Comparison of ENCODE assay signal across 8 cellular contexts in genomic region chr4:1167244-1167949, GRCh38.
DNase-seq lines count a peak whose midpoint lies in the region; ATAC-seq and TF ChIP-seq lines count a peak whose summit lies in the region.

No MANE protein-coding gene starts in this region.

- POLR2A ChIA-PET in RWPE1 (lab: Yijun Ruan, JAX; ENCODE audit: low non-redundant PET), result no interaction called here

- H3K9me3 ChIP-seq in DND-41 (ENCODE audit: insufficient read depth, low read length, severe bottlenecking) (no peaks in the 10 kb centered on the region), KOPT-K1 (ENCODE audit: insufficient read depth, low read length, poor library complexity, severe bottlenecking) (peaks cover 3% of the 10 kb centered on the region), neutrophil (no peaks in the 10 kb centered on the region), subcutaneous abdominal adipose tissue (ENCODE audit: control insufficient read depth in 5 of 5, low read length in 5 of 5) (no peaks in the 10 kb centered on the region)

- peak overlapping the region; percentile 86 for H3K27ac ChIP-seq in DND-41 (ENCODE audit: low read length)
- H3K27ac ChIP-seq in KOPT-K1 (ENCODE audit: low read depth, low read length, poor library complexity, severe bottlenecking), result peak overlapping the region; percentile 88
- peak overlapping the region; percentile 64 for H3K27ac ChIP-seq in RWPE1
- H3K27ac ChIP-seq in neutrophil, result peak overlapping the region; percentile 15
- H3K27ac ChIP-seq in subcutaneous abdominal adipose tissue (ENCODE audit: low read depth, low read length), result no peak overlapping the region

- ATAC-seq in DND-41 (ENCODE audit: insufficient read depth, low read depth), result peak; percentile 94
- peak; percentile 75 for ATAC-seq in GM21723 (IDR thresholded peaks at IDR 0.05; ENCODE audit: unreplicated experiment)

- peak; percentile 98 for TF ChIP-seq CTCF in DND-41 (IDR thresholded peaks at IDR 0.05; ENCODE audit: borderline replicate concordance, extremely low read depth, low read length, poor library complexity, severe bottlenecking)
- peak; percentile 91 for TF ChIP-seq CTCF in RWPE1 (conservative IDR thresholded peaks at IDR 0.05; ENCODE audit: low read depth)
- peak; percentile 75 for TF ChIP-seq CTCF in neutrophil (IDR thresholded peaks at IDR 0.05)

- H3K4me1 ChIP-seq in DND-41 (ENCODE audit: insufficient read depth, low read length) (peaks cover 25% of the 10 kb centered on the region), neutrophil (ENCODE audit: control insufficient read depth in 1 of 2, insufficient read depth in 1 of 2, low read depth in 1 of 2, low read length in 1 of 2) (peaks cover 9 to 22% of the 10 kb centered on the region in 2 experiments), subcutaneous abdominal adipose tissue (ENCODE audit: control insufficient read depth in 5 of 5, insufficient read depth in 5 of 5, low read length in 5 of 5) (peaks cover 4 to 57% (median 46%) of the 10 kb centered on the region in 5 donors)

- H3K4me3 ChIP-seq in DND-41 (ENCODE audit: low read depth in 1 of 2, low read length in 2 of 2) (peak overlapping the region; percentile 34 to 60; a peak in 3 of 4 replicates), neutrophil (ENCODE audit: low read depth in 1 of 2, low read length in 1 of 2) (peak overlapping the region; percentile 70 to 93), subcutaneous abdominal adipose tissue (ENCODE audit: low read depth in 1 of 5, low read length in 5 of 5) (peak overlapping the region; percentile 71 to 79 (median 76))

- 0 out of 2 replicates have a peak, but pooled peaks cover 5% of the 10 kb centered on the region for H3K79me2 ChIP-seq in DND-41 (ENCODE audit: insufficient read depth, low read length)

- H3K27me3 ChIP-seq in DND-41 (ENCODE audit: insufficient read depth, low read length, poor library complexity), result no peaks in the 10 kb centered on the region
- peaks cover 52% of the 10 kb centered on the region for H3K27me3 ChIP-seq in neutrophil
- H3K27me3 ChIP-seq in subcutaneous abdominal adipose tissue (ENCODE audit: control insufficient read depth in 5 of 5, insufficient read depth in 4 of 5, low read length in 5 of 5), result peaks cover 0 to 29% (median 23%) of the 10 kb centered on the region in 5 donors

- H3K4me2 ChIP-seq in DND-41 (ENCODE audit: insufficient read depth, low read length), result peak overlapping the region; percentile 74

- peak overlapping the region; percentile 74 for H2AFZ ChIP-seq in DND-41 (ENCODE audit: low read depth, low read length)

- H3K9ac ChIP-seq in DND-41 (ENCODE audit: low read depth, low read length), result peak overlapping the region; percentile 81
- H3K9ac ChIP-seq in subcutaneous abdominal adipose tissue (ENCODE audit: low read length in 5 of 5), result peak overlapping the region in 4 of 5 donors; percentile 14 to 66 (median 32)

- CTCF ChIA-PET in RWPE1 (lab: Yijun Ruan, JAX), result interaction anchor here (0.5 to 0.7 kb wide), 3 partner anchors 10 to 24 kb away, joined by 3 to 4 read pairs (median 4); no protein-coding TSS in a partner anchor

- no peaks in the 10 kb centered on the region for H4K20me1 ChIP-seq in DND-41 (ENCODE audit: insufficient read depth, low read length)

- no peaks in the 10 kb centered on the region for H3K36me3 ChIP-seq in DND-41 (ENCODE audit: insufficient read depth, low read length)
- H3K36me3 ChIP-seq in KOPT-K1 (ENCODE audit: insufficient read depth, low read length), result no peaks in the 10 kb centered on the region
- no peaks in the 10 kb centered on the region for H3K36me3 ChIP-seq in neutrophil
- H3K36me3 ChIP-seq in subcutaneous abdominal adipose tissue (ENCODE audit: control insufficient read depth in 5 of 5, insufficient read depth in 5 of 5, low read length in 5 of 5), result peaks cover 0 to 11% (median 5%) of the 10 kb centered on the region in 5 donors

- peak; percentile 92 for DNase-seq in DND-41
- peak; percentile 52 for DNase-seq in RWPE1 (ENCODE audit: low spot score)
- peak; percentile 78 for DNase-seq in activated T-helper 9 cell treated with anti-CD3 and anti-CD28 coated beads, Interleukin-2, amount 50 U/mL, for 16 hours (ENCODE audit: low read depth)
- peak; percentile 56 for DNase-seq in foreskin melanocyte
